1 cellular context compared by ENCODE assay signal in the genomic region with DNA sequence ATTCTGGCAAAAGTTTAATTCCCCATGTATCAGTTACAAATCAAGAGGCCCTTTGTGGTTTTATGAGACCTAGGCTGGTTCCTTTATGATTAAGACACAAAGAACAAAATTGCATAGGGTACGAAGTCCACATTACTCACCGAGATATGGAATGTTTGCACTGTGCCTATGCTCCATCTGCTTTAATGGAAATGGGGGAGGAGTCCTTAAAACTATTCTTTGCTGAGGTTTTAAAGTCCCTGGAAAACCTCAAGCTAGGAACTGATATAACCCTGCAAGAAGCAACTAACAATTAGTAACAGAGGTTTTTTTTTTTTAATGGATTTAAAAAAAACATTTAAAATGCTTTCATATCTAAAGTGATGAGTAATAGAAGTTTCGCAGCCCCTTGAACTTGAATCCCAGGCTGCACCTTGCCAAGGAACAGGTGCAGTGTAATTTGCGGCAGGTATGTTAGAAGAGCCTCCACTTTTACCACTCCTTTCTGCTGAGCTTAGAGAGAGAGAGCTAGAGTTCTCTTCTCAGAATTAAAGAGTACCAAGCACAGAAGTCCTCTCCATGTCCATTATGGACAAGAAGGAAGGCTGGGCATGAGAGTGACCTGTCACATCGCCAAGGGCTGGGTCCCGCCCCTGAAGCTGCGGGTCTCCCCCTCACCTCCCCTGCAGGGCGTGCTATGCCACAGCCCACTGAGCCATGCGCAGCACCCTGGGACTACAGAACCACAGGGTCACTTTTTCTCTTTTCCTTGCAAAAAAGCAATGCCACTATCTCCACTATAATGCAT.
TF ChIP-seq lines count a peak whose summit lies in the region.

No MANE protein-coding gene starts in this region.

TF ChIP-seq in HepG2, 621 proteins besides CTCF, POLR2A, EP300 and RAD21 (continues in another document):
- TF ChIP-seq MAFF (IDR thresholded peaks at IDR 0.05; ENCODE audit: low read depth, low read length): 0 out of 2 replicates have a peak, but pooled peaks have one; percentile 42
- TF ChIP-seq KLF6 (CRISPR knock-in tag; IDR thresholded peaks at IDR 0.05): no peak
- TF ChIP-seq, protein P1, sequence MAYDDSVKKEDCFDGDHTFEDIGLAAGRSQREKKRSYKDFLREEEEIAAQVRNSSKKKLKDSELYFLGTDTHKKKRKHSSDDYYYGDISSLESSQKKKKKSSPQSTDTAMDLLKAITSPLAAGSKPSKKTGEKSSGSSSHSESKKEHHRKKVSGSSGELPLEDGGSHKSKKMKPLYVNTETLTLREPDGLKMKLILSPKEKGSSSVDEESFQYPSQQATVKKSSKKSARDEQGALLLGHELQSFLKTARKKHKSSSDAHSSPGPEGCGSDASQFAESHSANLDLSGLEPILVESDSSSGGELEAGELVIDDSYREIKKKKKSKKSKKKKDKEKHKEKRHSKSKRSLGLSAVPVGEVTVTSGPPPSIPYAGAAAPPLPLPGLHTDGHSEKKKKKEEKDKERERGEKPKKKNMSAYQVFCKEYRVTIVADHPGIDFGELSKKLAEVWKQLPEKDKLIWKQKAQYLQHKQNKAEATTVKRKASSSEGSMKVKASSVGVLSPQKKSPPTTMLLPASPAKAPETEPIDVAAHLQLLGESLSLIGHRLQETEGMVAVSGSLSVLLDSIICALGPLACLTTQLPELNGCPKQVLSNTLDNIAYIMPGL (CRISPR knock-in tag; IDR thresholded peaks at IDR 0.05; ENCODE audit: borderline replicate concordance in 1 of 2, low read depth in 1 of 2): no peak; a peak in 1 of 4 replicates
- no peak for TF ChIP-seq ZNF143 (CRISPR knock-in tag; IDR thresholded peaks at IDR 0.05)
- no peak for TF ChIP-seq CENPX (CRISPR knock-in tag; IDR thresholded peaks at IDR 0.05)
- no peak for TF ChIP-seq BHLHE40 (IDR thresholded peaks at IDR 0.05; ENCODE audit: low read length)
- no peak for TF ChIP-seq ARNT2 (CRISPR knock-in tag; IDR thresholded peaks at IDR 0.05; ENCODE audit: low read depth)
- TF ChIP-seq, protein P2, sequence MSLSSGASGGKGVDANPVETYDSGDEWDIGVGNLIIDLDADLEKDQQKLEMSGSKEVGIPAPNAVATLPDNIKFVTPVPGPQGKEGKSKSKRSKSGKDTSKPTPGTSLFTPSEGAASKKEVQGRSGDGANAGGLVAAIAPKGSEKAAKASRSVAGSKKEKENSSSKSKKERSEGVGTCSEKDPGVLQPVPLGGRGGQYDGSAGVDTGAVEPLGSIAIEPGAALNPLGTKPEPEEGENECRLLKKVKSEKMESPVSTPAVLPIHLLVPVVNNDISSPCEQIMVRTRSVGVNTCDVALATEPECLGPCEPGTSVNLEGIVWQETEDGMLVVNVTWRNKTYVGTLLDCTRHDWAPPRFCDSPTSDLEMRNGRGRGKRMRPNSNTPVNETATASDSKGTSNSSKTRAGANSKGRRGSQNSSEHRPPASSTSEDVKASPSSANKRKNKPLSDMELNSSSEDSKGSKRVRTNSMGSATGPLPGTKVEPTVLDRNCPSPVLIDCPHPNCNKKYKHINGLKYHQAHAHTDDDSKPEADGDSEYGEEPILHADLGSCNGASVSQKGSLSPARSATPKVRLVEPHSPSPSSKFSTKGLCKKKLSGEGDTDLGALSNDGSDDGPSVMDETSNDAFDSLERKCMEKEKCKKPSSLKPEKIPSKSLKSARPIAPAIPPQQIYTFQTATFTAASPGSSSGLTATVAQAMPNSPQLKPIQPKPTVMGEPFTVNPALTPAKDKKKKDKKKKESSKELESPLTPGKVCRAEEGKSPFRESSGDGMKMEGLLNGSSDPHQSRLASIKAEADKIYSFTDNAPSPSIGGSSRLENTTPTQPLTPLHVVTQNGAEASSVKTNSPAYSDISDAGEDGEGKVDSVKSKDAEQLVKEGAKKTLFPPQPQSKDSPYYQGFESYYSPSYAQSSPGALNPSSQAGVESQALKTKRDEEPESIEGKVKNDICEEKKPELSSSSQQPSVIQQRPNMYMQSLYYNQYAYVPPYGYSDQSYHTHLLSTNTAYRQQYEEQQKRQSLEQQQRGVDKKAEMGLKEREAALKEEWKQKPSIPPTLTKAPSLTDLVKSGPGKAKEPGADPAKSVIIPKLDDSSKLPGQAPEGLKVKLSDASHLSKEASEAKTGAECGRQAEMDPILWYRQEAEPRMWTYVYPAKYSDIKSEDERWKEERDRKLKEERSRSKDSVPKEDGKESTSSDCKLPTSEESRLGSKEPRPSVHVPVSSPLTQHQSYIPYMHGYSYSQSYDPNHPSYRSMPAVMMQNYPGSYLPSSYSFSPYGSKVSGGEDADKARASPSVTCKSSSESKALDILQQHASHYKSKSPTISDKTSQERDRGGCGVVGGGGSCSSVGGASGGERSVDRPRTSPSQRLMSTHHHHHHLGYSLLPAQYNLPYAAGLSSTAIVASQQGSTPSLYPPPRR (CRISPR knock-in tag; IDR thresholded peaks at IDR 0.05; ENCODE audit: borderline replicate concordance): no peak
- TF ChIP-seq ZNF33B (CRISPR knock-in tag; IDR thresholded peaks at IDR 0.05): no peak
- TF ChIP-seq DNMT3B (CRISPR knock-in tag; conservative IDR thresholded peaks at IDR 0.05): no peak; the same call in 1 of the 2 replicates
- no peak for TF ChIP-seq SMAD9 (CRISPR knock-in tag; IDR thresholded peaks at IDR 0.05)
- TF ChIP-seq CREM (IDR thresholded peaks at IDR 0.05): peak; percentile 82
- no peak for TF ChIP-seq CREM (CRISPR knock-in tag; IDR thresholded peaks at IDR 0.05)
- TF ChIP-seq CBX1 (IDR thresholded peaks at IDR 0.05; ENCODE audit: low read depth): no peak
- peak; percentile 16 for TF ChIP-seq RBM22 (optimal IDR thresholded peaks at IDR 0.05; ENCODE audit: low read length)
- no peak for TF ChIP-seq YY1 (IDR thresholded peaks at IDR 0.05; ENCODE audit: insufficient read depth, insufficient replicate concordance, low read depth, low read length)
- no peak for TF ChIP-seq ZNF44 (CRISPR knock-in tag; IDR thresholded peaks at IDR 0.05)
- TF ChIP-seq HNF4A (CRISPR knock-in tag; IDR thresholded peaks at IDR 0.05): peak; percentile 98
- TF ChIP-seq SP5 (CRISPR knock-in tag; IDR thresholded peaks at IDR 0.05; ENCODE audit: borderline replicate concordance, low read depth): peak; percentile 97
- peak; percentile 90 for TF ChIP-seq ELF3 (CRISPR knock-in tag; IDR thresholded peaks at IDR 0.05)
- TF ChIP-seq, protein P3, sequence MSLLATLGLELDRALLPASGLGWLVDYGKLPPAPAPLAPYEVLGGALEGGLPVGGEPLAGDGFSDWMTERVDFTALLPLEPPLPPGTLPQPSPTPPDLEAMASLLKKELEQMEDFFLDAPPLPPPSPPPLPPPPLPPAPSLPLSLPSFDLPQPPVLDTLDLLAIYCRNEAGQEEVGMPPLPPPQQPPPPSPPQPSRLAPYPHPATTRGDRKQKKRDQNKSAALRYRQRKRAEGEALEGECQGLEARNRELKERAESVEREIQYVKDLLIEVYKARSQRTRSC (CRISPR knock-in tag; IDR thresholded peaks at IDR 0.05; ENCODE audit: low read depth): no peak
- no peak for TF ChIP-seq ZNF558 (CRISPR knock-in tag; IDR thresholded peaks at IDR 0.05; ENCODE audit: borderline replicate concordance)
- no peak for TF ChIP-seq NFYB (CRISPR knock-in tag; IDR thresholded peaks at IDR 0.05)
- TF ChIP-seq, protein P4, sequence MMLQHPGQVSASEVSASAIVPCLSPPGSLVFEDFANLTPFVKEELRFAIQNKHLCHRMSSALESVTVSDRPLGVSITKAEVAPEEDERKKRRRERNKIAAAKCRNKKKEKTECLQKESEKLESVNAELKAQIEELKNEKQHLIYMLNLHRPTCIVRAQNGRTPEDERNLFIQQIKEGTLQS (CRISPR knock-in tag; IDR thresholded peaks at IDR 0.05): peak; percentile 87
- no peak for TF ChIP-seq ZNF891 (CRISPR knock-in tag; IDR thresholded peaks at IDR 0.05)
- no peak for TF ChIP-seq SRY (CRISPR knock-in tag; IDR thresholded peaks at IDR 0.05)
- no peak for TF ChIP-seq PITX1 (CRISPR knock-in tag; IDR thresholded peaks at IDR 0.05)
- no peak for TF ChIP-seq ZFP37 (CRISPR knock-in tag; IDR thresholded peaks at IDR 0.05; ENCODE audit: borderline replicate concordance)
- TF ChIP-seq TOPORS (CRISPR knock-in tag; IDR thresholded peaks at IDR 0.05): no peak
- TF ChIP-seq ZNF101 (CRISPR knock-in tag; IDR thresholded peaks at IDR 0.05; ENCODE audit: borderline replicate concordance, low read depth): no peak
- no peak for TF ChIP-seq NONO (IDR thresholded peaks at IDR 0.05)
- 0 out of 2 replicates have a peak, but pooled peaks have one; percentile 22 for TF ChIP-seq NONO (CRISPR knock-in tag; conservative IDR thresholded peaks at IDR 0.05)
- TF ChIP-seq ZNF883 (CRISPR knock-in tag; IDR thresholded peaks at IDR 0.05; ENCODE audit: not compliant biosample characterization): no peak
- TF ChIP-seq, protein P5, sequence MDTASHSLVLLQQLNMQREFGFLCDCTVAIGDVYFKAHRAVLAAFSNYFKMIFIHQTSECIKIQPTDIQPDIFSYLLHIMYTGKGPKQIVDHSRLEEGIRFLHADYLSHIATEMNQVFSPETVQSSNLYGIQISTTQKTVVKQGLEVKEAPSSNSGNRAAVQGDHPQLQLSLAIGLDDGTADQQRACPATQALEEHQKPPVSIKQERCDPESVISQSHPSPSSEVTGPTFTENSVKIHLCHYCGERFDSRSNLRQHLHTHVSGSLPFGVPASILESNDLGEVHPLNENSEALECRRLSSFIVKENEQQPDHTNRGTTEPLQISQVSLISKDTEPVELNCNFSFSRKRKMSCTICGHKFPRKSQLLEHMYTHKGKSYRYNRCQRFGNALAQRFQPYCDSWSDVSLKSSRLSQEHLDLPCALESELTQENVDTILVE (CRISPR knock-in tag; IDR thresholded peaks at IDR 0.05): peak; percentile 72
- TF ChIP-seq ZFP1 (CRISPR knock-in tag; IDR thresholded peaks at IDR 0.05): no peak
- no peak; the same call in 1 of the 2 replicates for TF ChIP-seq ZFY (CRISPR knock-in tag; IDR thresholded peaks at IDR 0.05)
- no peak for TF ChIP-seq ELF1 (CRISPR knock-in tag; IDR thresholded peaks at IDR 0.05)
- TF ChIP-seq, protein P6, sequence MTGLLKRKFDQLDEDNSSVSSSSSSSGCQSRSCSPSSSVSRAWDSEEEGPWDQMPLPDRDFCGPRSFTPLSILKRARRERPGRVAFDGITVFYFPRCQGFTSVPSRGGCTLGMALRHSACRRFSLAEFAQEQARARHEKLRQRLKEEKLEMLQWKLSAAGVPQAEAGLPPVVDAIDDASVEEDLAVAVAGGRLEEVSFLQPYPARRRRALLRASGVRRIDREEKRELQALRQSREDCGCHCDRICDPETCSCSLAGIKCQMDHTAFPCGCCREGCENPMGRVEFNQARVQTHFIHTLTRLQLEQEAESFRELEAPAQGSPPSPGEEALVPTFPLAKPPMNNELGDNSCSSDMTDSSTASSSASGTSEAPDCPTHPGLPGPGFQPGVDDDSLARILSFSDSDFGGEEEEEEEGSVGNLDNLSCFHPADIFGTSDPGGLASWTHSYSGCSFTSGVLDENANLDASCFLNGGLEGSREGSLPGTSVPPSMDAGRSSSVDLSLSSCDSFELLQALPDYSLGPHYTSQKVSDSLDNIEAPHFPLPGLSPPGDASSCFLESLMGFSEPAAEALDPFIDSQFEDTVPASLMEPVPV (CRISPR knock-in tag; IDR thresholded peaks at IDR 0.05): no peak
- TF ChIP-seq ZNF235 (CRISPR knock-in tag; IDR thresholded peaks at IDR 0.05; ENCODE audit: borderline replicate concordance): no peak
- TF ChIP-seq, protein P7, sequence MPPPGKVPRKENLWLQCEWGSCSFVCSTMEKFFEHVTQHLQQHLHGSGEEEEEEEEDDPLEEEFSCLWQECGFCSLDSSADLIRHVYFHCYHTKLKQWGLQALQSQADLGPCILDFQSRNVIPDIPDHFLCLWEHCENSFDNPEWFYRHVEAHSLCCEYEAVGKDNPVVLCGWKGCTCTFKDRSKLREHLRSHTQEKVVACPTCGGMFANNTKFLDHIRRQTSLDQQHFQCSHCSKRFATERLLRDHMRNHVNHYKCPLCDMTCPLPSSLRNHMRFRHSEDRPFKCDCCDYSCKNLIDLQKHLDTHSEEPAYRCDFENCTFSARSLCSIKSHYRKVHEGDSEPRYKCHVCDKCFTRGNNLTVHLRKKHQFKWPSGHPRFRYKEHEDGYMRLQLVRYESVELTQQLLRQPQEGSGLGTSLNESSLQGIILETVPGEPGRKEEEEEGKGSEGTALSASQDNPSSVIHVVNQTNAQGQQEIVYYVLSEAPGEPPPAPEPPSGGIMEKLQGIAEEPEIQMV (CRISPR knock-in tag; IDR thresholded peaks at IDR 0.05; ENCODE audit: low read depth): no peak
- TF ChIP-seq SATB2 (CRISPR knock-in tag; IDR thresholded peaks at IDR 0.05): 0 out of 2 replicates have a peak, but pooled peaks have one; percentile 25
- no peak for TF ChIP-seq SKI (IDR thresholded peaks at IDR 0.05; ENCODE audit: partially characterized antibody)
- TF ChIP-seq, protein P8, sequence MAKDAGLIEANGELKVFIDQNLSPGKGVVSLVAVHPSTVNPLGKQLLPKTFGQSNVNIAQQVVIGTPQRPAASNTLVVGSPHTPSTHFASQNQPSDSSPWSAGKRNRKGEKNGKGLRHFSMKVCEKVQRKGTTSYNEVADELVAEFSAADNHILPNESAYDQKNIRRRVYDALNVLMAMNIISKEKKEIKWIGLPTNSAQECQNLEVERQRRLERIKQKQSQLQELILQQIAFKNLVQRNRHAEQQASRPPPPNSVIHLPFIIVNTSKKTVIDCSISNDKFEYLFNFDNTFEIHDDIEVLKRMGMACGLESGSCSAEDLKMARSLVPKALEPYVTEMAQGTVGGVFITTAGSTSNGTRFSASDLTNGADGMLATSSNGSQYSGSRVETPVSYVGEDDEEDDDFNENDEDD (CRISPR knock-in tag; IDR thresholded peaks at IDR 0.05; ENCODE audit: borderline replicate concordance): no peak
- TF ChIP-seq NR2F1 (CRISPR knock-in tag; IDR thresholded peaks at IDR 0.05): 0 out of 4 replicates have a peak, but pooled peaks of 1 of the 2 experiments have one; percentile 27
- TF ChIP-seq ZKSCAN5 (CRISPR knock-in tag; IDR thresholded peaks at IDR 0.05): no peak
- no peak for TF ChIP-seq RFX3 (CRISPR knock-in tag; IDR thresholded peaks at IDR 0.05)
- TF ChIP-seq RARA (CRISPR knock-in tag; IDR thresholded peaks at IDR 0.05): peak; percentile 74
- TF ChIP-seq, protein P9, sequence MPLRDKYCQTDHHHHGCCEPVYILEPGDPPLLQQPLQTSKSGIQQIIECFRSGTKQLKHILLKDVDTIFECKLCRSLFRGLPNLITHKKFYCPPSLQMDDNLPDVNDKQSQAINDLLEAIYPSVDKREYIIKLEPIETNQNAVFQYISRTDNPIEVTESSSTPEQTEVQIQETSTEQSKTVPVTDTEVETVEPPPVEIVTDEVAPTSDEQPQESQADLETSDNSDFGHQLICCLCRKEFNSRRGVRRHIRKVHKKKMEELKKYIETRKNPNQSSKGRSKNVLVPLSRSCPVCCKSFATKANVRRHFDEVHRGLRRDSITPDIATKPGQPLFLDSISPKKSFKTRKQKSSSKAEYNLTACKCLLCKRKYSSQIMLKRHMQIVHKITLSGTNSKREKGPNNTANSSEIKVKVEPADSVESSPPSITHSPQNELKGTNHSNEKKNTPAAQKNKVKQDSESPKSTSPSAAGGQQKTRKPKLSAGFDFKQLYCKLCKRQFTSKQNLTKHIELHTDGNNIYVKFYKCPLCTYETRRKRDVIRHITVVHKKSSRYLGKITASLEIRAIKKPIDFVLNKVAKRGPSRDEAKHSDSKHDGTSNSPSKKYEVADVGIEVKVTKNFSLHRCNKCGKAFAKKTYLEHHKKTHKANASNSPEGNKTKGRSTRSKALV (CRISPR knock-in tag; IDR thresholded peaks at IDR 0.05): peak; percentile 21; the same call in 1 of the 2 replicates
- TF ChIP-seq EZH2 (conservative IDR thresholded peaks at IDR 0.05; ENCODE audit: low read depth, low read length): no peak
